In the genomic region with DNA sequence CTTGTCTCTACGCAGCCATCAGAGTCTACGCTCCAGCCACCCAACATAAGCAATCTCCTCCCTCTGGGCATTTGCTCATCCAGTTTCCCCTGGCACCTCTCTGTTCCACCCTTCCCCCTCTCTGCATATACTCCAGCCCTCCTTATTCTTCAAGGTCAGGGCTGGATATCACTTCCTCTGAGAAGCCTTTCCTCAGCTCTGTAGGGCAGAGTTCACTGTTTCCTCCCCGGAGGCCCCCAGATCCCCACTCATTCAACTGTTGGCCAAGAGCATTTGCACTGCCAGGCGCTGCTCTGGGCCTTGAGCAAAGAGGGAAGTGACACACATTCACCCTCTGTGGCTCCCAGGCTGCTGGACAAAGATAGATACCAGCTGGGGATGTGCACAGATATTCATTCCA, we compare ENCODE assay signal across 1 cellular context.
TF ChIP-seq lines count a peak whose summit lies in the region.

No MANE protein-coding gene starts in this region.

TF ChIP-seq in endothelial cell of umbilical vein, 7 proteins besides CTCF, POLR2A, EP300 and RAD21:
- TF ChIP-seq FOS (IDR thresholded peaks at IDR 0.05; ENCODE audit: borderline replicate concordance, insufficient read depth, low read length) (no peak), JUN (IDR thresholded peaks at IDR 0.05; ENCODE audit: borderline replicate concordance, insufficient read depth, insufficient read length, low read depth) (no peak), GATA2 (IDR thresholded peaks at IDR 0.05; ENCODE audit: insufficient read depth, insufficient read length, low read depth, low read length) (no peak)
